In genomic region chr2:33775306-33775705, GRCh38 we compare ENCODE assay signal across 29 cellular contexts.
DNase-seq lines count a peak whose midpoint lies in the region; ATAC-seq lines count a peak whose summit lies in the region.
"Had no signal": no experiment of that assay in that cellular context is flagged by ENCODE, and none has a peak within 500 bp of the region (broad histone marks: within the 10 kb centered on the region; RNA-seq: fewer than 3 reads in every experiment).

No MANE protein-coding gene starts in this region.

- no peaks in the 10 kb centered on the region for H3K27me3 Mint-ChIP-seq in stimulated activated naive CD8-positive, alpha-beta T cell treated with anti-CD3 and anti-CD28 coated beads, Interleukin-15, amount 100 ng/mL, for 72 hours
- peaks cover 4% of the 10 kb centered on the region for H3K27me3 Mint-ChIP-seq in stimulated activated memory B cell treated with anti-CD40 and anti-IgM and Interleukin-4, amounts not matched to agents 10 μg/mL and 1 μg/mL and 100 μg/mL, for 72 hours
- H3K27me3 Mint-ChIP-seq: B cell; CD4-positive, alpha-beta T cell had no signal

- no peak overlapping the region for H3K27ac Mint-ChIP-seq in stimulated activated naive CD8-positive, alpha-beta T cell treated with anti-CD3 and anti-CD28 coated beads, Interleukin-15, amount 100 ng/mL, for 72 hours
- no peak overlapping the region for H3K27ac Mint-ChIP-seq in stimulated activated effector memory CD8-positive, alpha-beta T cell treated with anti-CD3 and anti-CD28 coated beads, Interleukin-12 subunit alpha, Interleukin-12 subunit beta, amount 100 ng/mL, for 72 hours
- no peak overlapping the region for H3K27ac Mint-ChIP-seq in stimulated activated memory B cell treated with anti-CD40 and anti-IgM and Interleukin-4, amounts not matched to agents 10 μg/mL and 1 μg/mL and 100 μg/mL, for 72 hours
- H3K27ac Mint-ChIP-seq: B cell; CD14-positive monocyte; CD4-positive, alpha-beta T cell; CD4-positive, CD25-positive, alpha-beta regulatory T cell; CD8-positive, alpha-beta memory T cell; CD8-positive, alpha-beta T cell had no signal

- H3K4me3 Mint-ChIP-seq in stimulated activated naive CD8-positive, alpha-beta T cell treated with anti-CD3 and anti-CD28 coated beads, Interleukin-15, amount 100 ng/mL, for 72 hours, result no peak overlapping the region
- no peak overlapping the region for H3K4me3 Mint-ChIP-seq in stimulated activated effector memory CD8-positive, alpha-beta T cell treated with anti-CD3 and anti-CD28 coated beads, Interleukin-12 subunit alpha, Interleukin-12 subunit beta, amount 100 ng/mL, for 72 hours
- H3K4me3 Mint-ChIP-seq in stimulated activated memory B cell treated with anti-CD40 and anti-IgM and Interleukin-4, amounts not matched to agents 10 μg/mL and 1 μg/mL and 100 μg/mL, for 72 hours, result no peak overlapping the region
- H3K4me3 Mint-ChIP-seq: B cell; CD14-positive monocyte; CD4-positive, alpha-beta memory T cell; CD4-positive, alpha-beta T cell; CD4-positive, CD25-positive, alpha-beta regulatory T cell; CD8-positive, alpha-beta memory T cell; CD8-positive, alpha-beta T cell had no signal

- H3K9me3 Mint-ChIP-seq in stimulated activated naive CD8-positive, alpha-beta T cell treated with anti-CD3 and anti-CD28 coated beads, Interleukin-15, amount 100 ng/mL, for 72 hours, result no peaks in the 10 kb centered on the region
- H3K9me3 Mint-ChIP-seq in stimulated activated effector memory CD8-positive, alpha-beta T cell treated with anti-CD3 and anti-CD28 coated beads, Interleukin-12 subunit alpha, Interleukin-12 subunit beta, amount 100 ng/mL, for 72 hours, result no peaks in the 10 kb centered on the region
- H3K9me3 Mint-ChIP-seq in stimulated activated memory B cell treated with anti-CD40 and anti-IgM and Interleukin-4, amounts not matched to agents 10 μg/mL and 1 μg/mL and 100 μg/mL, for 72 hours, result no peaks in the 10 kb centered on the region
- H3K9me3 Mint-ChIP-seq: CD4-positive, alpha-beta T cell; CD4-positive, CD25-positive, alpha-beta regulatory T cell; CD8-positive, alpha-beta T cell had no signal

- no peaks in the 10 kb centered on the region for H3K36me3 Mint-ChIP-seq in stimulated activated effector memory CD8-positive, alpha-beta T cell treated with anti-CD3 and anti-CD28 coated beads, Interleukin-12 subunit alpha, Interleukin-12 subunit beta, amount 100 ng/mL, for 72 hours
- H3K36me3 Mint-ChIP-seq in stimulated activated memory B cell treated with anti-CD40 and anti-IgM and Interleukin-4, amounts not matched to agents 10 μg/mL and 1 μg/mL and 100 μg/mL, for 72 hours, result no peaks in the 10 kb centered on the region
- H3K36me3 Mint-ChIP-seq: CD14-positive monocyte; CD4-positive, alpha-beta memory T cell; CD4-positive, CD25-positive, alpha-beta regulatory T cell; CD8-positive, alpha-beta memory T cell; CD8-positive, alpha-beta T cell had no signal

- ATAC-seq in stimulated activated naive CD8-positive, alpha-beta T cell treated with anti-CD3 and anti-CD28 coated beads, Interleukin-15, amount 100 ng/mL, for 72 hours, result peak; percentile 26
- no peak for ATAC-seq in stimulated activated naive CD8-positive, alpha-beta T cell treated with anti-CD3 and anti-CD28 coated beads, Interleukin-15, Interleukin-2, amounts not matched to agents 100 U/mL and 50 U/mL, for 24 hours
- peak; percentile 11 for ATAC-seq in stimulated activated effector memory CD8-positive, alpha-beta T cell treated with anti-CD3 and anti-CD28 coated beads, Interleukin-12 subunit alpha, Interleukin-12 subunit beta, amount 100 ng/mL, for 72 hours
- peak; percentile 34 for ATAC-seq in stimulated activated memory B cell treated with anti-CD40 and anti-IgM and Interleukin-4, amounts not matched to agents 10 μg/mL and 1 μg/mL and 100 μg/mL, for 72 hours
- ATAC-seq in GM21381 (IDR thresholded peaks at IDR 0.05; ENCODE audit: unreplicated experiment), result no peak
- ATAC-seq: A549; CD8-positive, alpha-beta T cell had no signal

- no peaks in the 10 kb centered on the region for H3K4me1 Mint-ChIP-seq in stimulated activated naive CD8-positive, alpha-beta T cell treated with anti-CD3 and anti-CD28 coated beads, Interleukin-15, amount 100 ng/mL, for 72 hours
- H3K4me1 Mint-ChIP-seq in stimulated activated effector memory CD8-positive, alpha-beta T cell treated with anti-CD3 and anti-CD28 coated beads, Interleukin-12 subunit alpha, Interleukin-12 subunit beta, amount 100 ng/mL, for 72 hours, result no peaks in the 10 kb centered on the region
- no peaks in the 10 kb centered on the region for H3K4me1 Mint-ChIP-seq in stimulated activated memory B cell treated with anti-CD40 and anti-IgM and Interleukin-4, amounts not matched to agents 10 μg/mL and 1 μg/mL and 100 μg/mL, for 72 hours
- H3K4me1 Mint-ChIP-seq: B cell; CD14-positive monocyte; CD4-positive, alpha-beta memory T cell; CD4-positive, CD25-positive, alpha-beta regulatory T cell; CD8-positive, alpha-beta memory T cell had no signal

- no peak for DNase-seq in stimulated activated naive CD8-positive, alpha-beta T cell treated with anti-CD3 and anti-CD28 coated beads, Interleukin-15, amount 100 ng/mL, for 72 hours
- DNase-seq in stimulated activated naive CD8-positive, alpha-beta T cell treated with anti-CD3 and anti-CD28 coated beads, Interleukin-15, Interleukin-2, amounts not matched to agents 100 U/mL and 50 U/mL, for 24 hours, result no peak
- no peak for DNase-seq in stimulated activated effector memory CD8-positive, alpha-beta T cell treated with anti-CD3 and anti-CD28 coated beads, Interleukin-12 subunit alpha, Interleukin-12 subunit beta, amount 100 ng/mL, for 72 hours (ENCODE audit: low spot score in 2 of 2)
- no peak for DNase-seq in germinal center (ENCODE audit: low spot score)
- DNase-seq: 8988T; ACHN; AML-193; BE2C; C1 segment of cervical spinal cord; Caco-2; Calu3; CD4-positive, alpha-beta T cell; CD4-positive, CD25-positive, alpha-beta regulatory T cell; CD8-positive, alpha-beta memory T cell; CD8-positive, alpha-beta T cell; COR-L47; DMS 273 treated with DMSO at 0.1 percent for 48 hours; DMS153; DMS53; DMS79; DMS79 treated with DMSO at 0.1 percent for 48 hours; DND-41; EL had no signal

Comparison
In these comparisons a context has a peak if more than half of its experiments do, and no peak if none do; other contexts are left out.
1. ATAC-seq: peak in stimulated activated naive CD8-positive, alpha-beta T cell treated with anti-CD3 and anti-CD28 coated beads, Interleukin-15, amount 100 ng/mL, for 72 hours (single experiment), stimulated activated effector memory CD8-positive, alpha-beta T cell treated with anti-CD3 and anti-CD28 coated beads, Interleukin-12 subunit alpha, Interleukin-12 subunit beta, amount 100 ng/mL, for 72 hours (single experiment) and stimulated activated memory B cell treated with anti-CD40 and anti-IgM and Interleukin-4, amounts not matched to agents 10 μg/mL and 1 μg/mL and 100 μg/mL, for 72 hours (single experiment); none in stimulated activated naive CD8-positive, alpha-beta T cell treated with anti-CD3 and anti-CD28 coated beads, Interleukin-15, Interleukin-2, amounts not matched to agents 100 U/mL and 50 U/mL, for 24 hours (single experiment) and GM21381 (single experiment).